Comparison of ENCODE assay signal across 12 cellular contexts in genomic region chr1:175471039-175471800, GRCh38.
DNase-seq lines count a peak whose midpoint lies in the region; ATAC-seq and TF ChIP-seq lines count a peak whose summit lies in the region.
"Had no signal": no experiment of that assay in that cellular context is flagged by ENCODE, and none has a peak within 500 bp of the region (broad histone marks: within the 10 kb centered on the region; RNA-seq: fewer than 3 reads in every experiment).

No MANE protein-coding gene starts in this region.

- no peaks in the 10 kb centered on the region for H3K36me3 Mint-ChIP-seq in activated CD4-positive, alpha-beta memory T cell treated with anti-CD3 and anti-CD28 coated beads for 36 hours
- H3K36me3 Mint-ChIP-seq in activated CD4-positive, alpha-beta memory T cell treated with anti-CD3 and anti-CD28 coated beads, Interleukin-2, amount 10 ng/mL, durations not matched to agents 7 days and 5 days (ENCODE audit: low read depth): no peaks in the 10 kb centered on the region

- H3K27ac Mint-ChIP-seq in activated CD4-positive, alpha-beta memory T cell treated with anti-CD3 and anti-CD28 coated beads for 36 hours: no peak overlapping the region
- no peak overlapping the region for H3K27ac Mint-ChIP-seq in activated CD4-positive, alpha-beta memory T cell treated with anti-CD3 and anti-CD28 coated beads, Interleukin-2, amount 10 ng/mL, durations not matched to agents 7 days and 5 days

- TF ChIP-seq CTCF in astrocyte of the spinal cord (IDR thresholded peaks at IDR 0.05; ENCODE audit: low read depth, low read length) (no peak), retinal pigment epithelial cell (conservative IDR thresholded peaks at IDR 0.05; ENCODE audit: low read depth, low read length) (no peak)

- in situ Hi-C loops in astrocyte of the spinal cord (cut with HindIII; ENCODE audit: low sequenced_read_pairs): no loop called here

- CTCF ChIA-PET in activated CD4-positive, alpha-beta memory T cell treated with anti-CD3 and anti-CD28 coated beads for 36 hours (lab: Charles Lee): interaction anchor here (1.1 kb wide), 1 partner anchor 10 kb away, joined by 4 read pairs; no protein-coding TSS in a partner anchor
- CTCF ChIA-PET in activated CD4-positive, alpha-beta memory T cell treated with anti-CD3 and anti-CD28 coated beads, Interleukin-2, amount 10 ng/mL, durations not matched to agents 7 days and 5 days (lab: Charles Lee): no interaction called here

- H3K27me3 Mint-ChIP-seq in activated CD4-positive, alpha-beta memory T cell treated with anti-CD3 and anti-CD28 coated beads for 36 hours: peaks cover 35% of the 10 kb centered on the region
- peaks cover 33% of the 10 kb centered on the region for H3K27me3 Mint-ChIP-seq in activated CD4-positive, alpha-beta memory T cell treated with anti-CD3 and anti-CD28 coated beads, Interleukin-2, amount 10 ng/mL, durations not matched to agents 7 days and 5 days

- H3K9me3 Mint-ChIP-seq in activated CD4-positive, alpha-beta memory T cell treated with anti-CD3 and anti-CD28 coated beads for 36 hours: no peaks in the 10 kb centered on the region
- no peaks in the 10 kb centered on the region for H3K9me3 Mint-ChIP-seq in activated CD4-positive, alpha-beta memory T cell treated with anti-CD3 and anti-CD28 coated beads, Interleukin-2, amount 10 ng/mL, durations not matched to agents 7 days and 5 days

- intact Hi-C loops in activated CD4-positive, alpha-beta memory T cell treated with anti-CD3 and anti-CD28 coated beads for 36 hours (cut with micrococcal nuclease): no loop called here
- intact Hi-C loops in sciatic nerve (cut with DNase I): no loop called here

- ATAC-seq in GM18870 (IDR thresholded peaks at IDR 0.05; ENCODE audit: unreplicated experiment) (no peak), sciatic nerve (no peak)

- POLR2A ChIA-PET in activated CD4-positive, alpha-beta memory T cell treated with anti-CD3 and anti-CD28 coated beads for 36 hours (lab: Charles Lee): no interaction called here
- POLR2A ChIA-PET in activated CD4-positive, alpha-beta memory T cell treated with anti-CD3 and anti-CD28 coated beads, Interleukin-2, amount 10 ng/mL, durations not matched to agents 7 days and 5 days (lab: Charles Lee): no interaction called here

- peaks cover 3% of the 10 kb centered on the region for H3K4me1 Mint-ChIP-seq in activated CD4-positive, alpha-beta memory T cell treated with anti-CD3 and anti-CD28 coated beads for 36 hours (ENCODE audit: low read depth)
- peaks cover 9% of the 10 kb centered on the region for H3K4me1 Mint-ChIP-seq in activated CD4-positive, alpha-beta memory T cell treated with anti-CD3 and anti-CD28 coated beads, Interleukin-2, amount 10 ng/mL, durations not matched to agents 7 days and 5 days

- H3K4me3 Mint-ChIP-seq in activated CD4-positive, alpha-beta memory T cell treated with anti-CD3 and anti-CD28 coated beads for 36 hours: no peak overlapping the region
- H3K4me3 Mint-ChIP-seq in activated CD4-positive, alpha-beta memory T cell treated with anti-CD3 and anti-CD28 coated beads, Interleukin-2, amount 10 ng/mL, durations not matched to agents 7 days and 5 days: no peak overlapping the region

- peak; percentile 13 for DNase-seq in activated CD4-positive, alpha-beta memory T cell treated with anti-CD3 and anti-CD28 coated beads for 36 hours
- no peak for DNase-seq in activated CD4-positive, alpha-beta memory T cell treated with anti-CD3 and anti-CD28 coated beads, Interleukin-2, amount 10 ng/mL, durations not matched to agents 7 days and 5 days
- DNase-seq in HPDE6-E6E7 (ENCODE audit: extremely low spot score) (peak; percentile 26), astrocyte of the spinal cord (ENCODE audit: low read depth, low spot score) (peak; percentile 4), retinal pigment epithelial cell (ENCODE audit: low read depth) (peak; percentile 56), GM19240 (ENCODE audit: insufficient read length, low spot score) (no peak), sciatic nerve (ENCODE audit: low spot score) (no peak)
- DNase-seq: ACHN, NCI-H1436 treated with DMSO at 0.1 percent for 48 hours, ovary, Right ventricle myocardium superior had no signal

- H3K4me3 ChIP-seq in astrocyte of the spinal cord (ENCODE audit: low read depth, low read length) (no peak overlapping the region), retinal pigment epithelial cell (ENCODE audit: low read length) (no peak overlapping the region)
- H3K4me3 ChIP-seq: ovary had no signal

Comparison
In these comparisons a context has a peak if more than half of its experiments do, and no peak if none do; other contexts are left out.
1. DNase-seq: peak in activated CD4-positive, alpha-beta memory T cell treated with anti-CD3 and anti-CD28 coated beads for 36 hours (single experiment), HPDE6-E6E7 (single experiment), astrocyte of the spinal cord (single experiment) and retinal pigment epithelial cell (single experiment); none in activated CD4-positive, alpha-beta memory T cell treated with anti-CD3 and anti-CD28 coated beads, Interleukin-2, amount 10 ng/mL, durations not matched to agents 7 days and 5 days (single experiment), GM19240 (single experiment) and sciatic nerve (single experiment).